In the genomic region with DNA sequence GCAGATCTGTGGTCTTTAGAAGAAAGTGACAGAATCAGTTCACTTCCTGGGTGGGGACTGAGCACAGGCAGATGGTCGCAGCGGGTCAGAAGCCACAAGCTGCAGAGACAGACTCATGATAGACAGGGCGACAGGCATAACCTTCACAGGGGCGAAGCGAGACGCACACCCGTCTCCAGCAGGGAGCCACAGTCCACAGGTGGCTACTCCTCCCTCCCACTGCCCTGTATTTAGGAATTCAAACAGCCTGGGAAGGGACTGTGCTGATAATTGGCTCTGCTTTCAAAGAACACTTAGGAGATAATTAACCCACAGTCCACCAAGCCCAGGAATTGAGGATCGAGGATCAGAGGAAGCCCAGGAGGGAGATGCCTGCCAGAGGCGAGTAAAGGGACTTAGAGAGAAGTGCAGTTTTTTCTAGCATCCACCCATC, we compare ENCODE assay signal across 9 cellular contexts. TPM values are rescaled to one million over a fixed set of nuclear protein-coding genes. Genes with fewer than 3 reads are reported as not detected.
DNase-seq lines count a peak whose midpoint lies in the region; ATAC-seq and TF ChIP-seq lines count a peak whose summit lies in the region.
"Had no signal": no experiment of that assay in that cellular context is flagged by ENCODE, and none has a peak within 500 bp of the region (broad histone marks: within the 10 kb centered on the region; RNA-seq: fewer than 3 reads in every experiment).

No MANE protein-coding gene starts in this region.

- no peak for TF ChIP-seq CTCF in colonic mucosa (IDR thresholded peaks at IDR 0.05)
- TF ChIP-seq CTCF in neural progenitor cell (IDR thresholded peaks at IDR 0.05): no peak
- no peak for TF ChIP-seq CTCF in foreskin keratinocyte (conservative IDR thresholded peaks at IDR 0.05)

- ATAC-seq in GM19397 (IDR thresholded peaks at IDR 0.05; ENCODE audit: unreplicated experiment): peak; percentile 53
- ATAC-seq in foreskin keratinocyte: no peak

- no peaks in the 10 kb centered on the region for H3K9me3 ChIP-seq in colonic mucosa
- no peaks in the 10 kb centered on the region for H3K9me3 ChIP-seq in neural progenitor cell (ENCODE audit: low read depth)

- H3K4me3 ChIP-seq in colonic mucosa (no peak overlapping the region), neural progenitor cell (peak overlapping the region; percentile 1)

- H4K20me1 ChIP-seq in neural progenitor cell (ENCODE audit: low read depth): no peaks in the 10 kb centered on the region

- H3K27ac Mint-ChIP-seq in neural progenitor cell: peak overlapping the region; percentile 99

- DNase-seq in COLO668 (lab: John Stamatoyannopoulos, UW; ENCODE audit: unreplicated experiment) (peak; percentile 60), NCI-H2227 treated with DMSO at 0.1 percent for 48 hours (lab: John Stamatoyannopoulos, UW) (peak; percentile 67), colonic mucosa (peak; percentile 49), neural progenitor cell (ENCODE audit: low spot score) (peak; percentile 86), epidermal melanocyte (ENCODE audit: insufficient read length, low spot score) (no peak), NCI-H187 treated with DMSO at 0.1 percent for 48 hours (lab: John Stamatoyannopoulos, UW) (no peak), foreskin keratinocyte (no peak)

- H3K36me3 Mint-ChIP-seq in neural progenitor cell: peaks cover 7% of the 10 kb centered on the region

- H3K27me3 ChIP-seq in colonic mucosa (no peaks in the 10 kb centered on the region), neural progenitor cell (peaks cover 12% of the 10 kb centered on the region), foreskin keratinocyte (no peaks in the 10 kb centered on the region)

- no peaks in the 10 kb centered on the region for H3K79me2 ChIP-seq in neural progenitor cell (ENCODE audit: low read depth)

- H3K27ac ChIP-seq in colonic mucosa (peak overlapping the region; percentile 76), neural progenitor cell (peak overlapping the region; percentile 23), foreskin keratinocyte (no peak overlapping the region)

- H3K4me1 ChIP-seq in colonic mucosa (peaks cover 4% of the 10 kb centered on the region), neural progenitor cell (peaks cover 24% of the 10 kb centered on the region), foreskin keratinocyte (peaks cover 36% of the 10 kb centered on the region)

- no peak overlapping the region for H2AFZ ChIP-seq in neural progenitor cell (replicated peaks)

- intact Hi-C loops in colonic mucosa (cut with DNase I): no loop called here

- H3K4me1 Mint-ChIP-seq in neural progenitor cell: peaks cover 45% of the 10 kb centered on the region

- peaks cover 4% of the 10 kb centered on the region for H3K9me3 Mint-ChIP-seq in neural progenitor cell

- H3K36me3 ChIP-seq in colonic mucosa (no peaks in the 10 kb centered on the region), neural progenitor cell (no peaks in the 10 kb centered on the region)

- peak overlapping the region; percentile 76 for H3K4me3 Mint-ChIP-seq in neural progenitor cell

- peak overlapping the region; percentile 46 for H3K4me2 ChIP-seq in neural progenitor cell

- H3K9ac ChIP-seq in colonic mucosa (ENCODE audit: low read depth in 2 of 2, low read length in 2 of 2): peak overlapping the region; percentile 58 to 95
- H3K9ac ChIP-seq in neural progenitor cell: no peak overlapping the region

- H3F3A ChIP-seq in neural progenitor cell (ENCODE audit: low read depth): peaks cover 15% of the 10 kb centered on the region

- peaks cover 6% of the 10 kb centered on the region for H3K27me3 Mint-ChIP-seq in neural progenitor cell (ENCODE audit: insufficient read depth, low read depth)

RNA-seq across cellular contexts. Expression of a gene that starts 23.2 kb away (rescaled TPM):
- 1 to 10 TPM; 6.2 to 7.3 TPM for total RNA-seq in colonic mucosa
- total RNA-seq in neural progenitor cell (ENCODE audit: low replicate concordance): 6.2 and 11.0 TPM in 2 replicates
- total RNA-seq in foreskin keratinocyte: 12.8 and 15.0 TPM in 2 replicates
- 10.1 and 10.4 TPM in 2 replicates for polyA plus RNA-seq in foreskin keratinocyte

RNA-seq across cellular contexts. Expression of a gene that starts 48.4 kb away (rescaled TPM):
- total RNA-seq in colonic mucosa: not detected
- total RNA-seq in neural progenitor cell (ENCODE audit: low replicate concordance): not detected in 2 replicates
- not detected in 2 replicates for total RNA-seq in foreskin keratinocyte
- not detected in 2 replicates for polyA plus RNA-seq in foreskin keratinocyte
- total RNA-seq: temporal lobe had no signal

Comparison
In these comparisons a context has a peak if more than half of its experiments do, and no peak if none do; other contexts are left out.
1. DNase-seq: peak in COLO668 (single experiment), NCI-H2227 treated with DMSO at 0.1 percent for 48 hours (single experiment), colonic mucosa (single experiment) and neural progenitor cell (single experiment); none in epidermal melanocyte (single experiment), NCI-H187 treated with DMSO at 0.1 percent for 48 hours (single experiment) and foreskin keratinocyte (0 of 2).